In the genomic region with DNA sequence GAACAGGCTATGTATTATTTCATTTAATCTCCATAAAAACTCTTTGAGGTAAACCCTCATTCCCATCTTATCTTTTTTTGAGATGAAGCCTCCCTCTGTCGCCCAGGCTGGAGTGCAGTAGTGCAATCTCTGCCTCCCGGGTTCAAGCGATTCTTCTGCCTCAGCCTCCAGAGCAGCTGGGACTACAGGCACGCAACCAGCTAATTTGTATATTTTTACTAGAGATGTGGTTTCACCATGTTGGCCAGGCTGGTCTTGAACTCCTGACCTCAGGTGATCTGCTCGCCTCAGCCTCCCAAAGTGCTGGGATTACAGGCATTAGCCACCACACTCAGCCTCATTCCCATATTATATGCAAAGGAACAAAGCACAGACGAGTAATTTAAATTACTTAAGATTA, we compare ENCODE assay signal across 8 cellular contexts. TPM values are rescaled to one million over a fixed set of nuclear protein-coding genes. Genes with fewer than 3 reads are reported as not detected.
A peak's percentile ranks its signal among the peaks of the same experiment; 100 is the strongest.
DNase-seq lines count a peak whose midpoint lies in the region; ATAC-seq and TF ChIP-seq lines count a peak whose summit lies in the region.
"Not testable (repeated sequence)": the region's sequence is repeated elsewhere in the genome, so short reads cannot be mapped to it uniquely, and the experiment has no call there.

No MANE protein-coding gene starts in this region.

- not testable (repeated sequence) for DNase-seq in Caco-2; T-cell; activated naive CD4-positive, alpha-beta T cell treated with anti-CD3 and anti-CD28 coated beads, Interleukin-2, amount 10 ng/mL, durations not matched to agents 7 days and 5 days

- not testable (repeated sequence) for H3K27me3 Mint-ChIP-seq in Caco-2 (ENCODE audit: insufficient read depth, unreplicated experiment); IgD-negative memory B cell; T-cell; activated naive CD4-positive, alpha-beta T cell treated with anti-CD3 and anti-CD28 coated beads, Interleukin-2, amount 10 ng/mL, durations not matched to agents 7 days and 5 days; dendritic cell treated with granulocyte-macrophage colony-stimulating factor and Interleukin-4, amounts not matched to agents 40 ng/mL and 50 ng/mL, for 4 days; nephron (ENCODE audit: low read depth); stimulated activated naive CD8-positive, alpha-beta T cell treated with anti-CD3 and anti-CD28 coated beads, Interleukin-15, Interleukin-2, amounts not matched to agents 100 ng/mL and 50 ng/mL, for 24 hours

- H3K4me3 Mint-ChIP-seq in Caco-2 (ENCODE audit: unreplicated experiment) (peak overlapping the region; percentile 99), IgD-negative memory B cell (peak overlapping the region; percentile 99 to 100 (median 100)), T-cell (peak overlapping the region; percentile 96 to 100 (median 100)), nephron (peak overlapping the region; percentile 100)
- H3K4me3 Mint-ChIP-seq in activated naive CD4-positive, alpha-beta T cell treated with anti-CD3 and anti-CD28 coated beads, Interleukin-2, amount 10 ng/mL, durations not matched to agents 7 days and 5 days: peak overlapping the region; percentile 100
- H3K4me3 Mint-ChIP-seq in dendritic cell treated with granulocyte-macrophage colony-stimulating factor and Interleukin-4, amounts not matched to agents 40 ng/mL and 50 ng/mL, for 4 days: peak overlapping the region; percentile 20
- H3K4me3 Mint-ChIP-seq in stimulated activated naive CD8-positive, alpha-beta T cell treated with anti-CD3 and anti-CD28 coated beads, Interleukin-15, Interleukin-2, amounts not matched to agents 100 ng/mL and 50 ng/mL, for 24 hours: peak overlapping the region; percentile 99

- not testable (repeated sequence) for H3K27me3 ChIP-seq in Caco-2 (replicated peaks; ENCODE audit: control insufficient read depth, insufficient read depth, low read length)

- H3K36me3 ChIP-seq in Caco-2 (ENCODE audit: control insufficient read depth, insufficient read depth, low read length): not testable (repeated sequence)

- not testable (repeated sequence) for BruUV-seq in Caco-2 (replicated peaks; lab: Mats Ljungman, UMichigan)

- H3K9me3 ChIP-seq in Caco-2: not testable (repeated sequence)

- not testable (repeated sequence) for H3K9me3 Mint-ChIP-seq in Caco-2 (ENCODE audit: unreplicated experiment); IgD-negative memory B cell; T-cell; activated naive CD4-positive, alpha-beta T cell treated with anti-CD3 and anti-CD28 coated beads, Interleukin-2, amount 10 ng/mL, durations not matched to agents 7 days and 5 days; dendritic cell treated with granulocyte-macrophage colony-stimulating factor and Interleukin-4, amounts not matched to agents 40 ng/mL and 50 ng/mL, for 4 days; nephron; stimulated activated naive CD8-positive, alpha-beta T cell treated with anti-CD3 and anti-CD28 coated beads, Interleukin-15, Interleukin-2, amounts not matched to agents 100 ng/mL and 50 ng/mL, for 24 hours

- ATAC-seq in T-cell (replicated peaks in 1 of 4): not testable (repeated sequence)

- peaks cover 60% of the 10 kb centered on the region for H3K36me3 Mint-ChIP-seq in Caco-2 (ENCODE audit: insufficient read depth, unreplicated experiment)
- H3K36me3 Mint-ChIP-seq in IgD-negative memory B cell: not testable (repeated sequence)
- peaks cover 38% of the 10 kb centered on the region for H3K36me3 Mint-ChIP-seq in T-cell
- peaks cover 46% of the 10 kb centered on the region for H3K36me3 Mint-ChIP-seq in activated naive CD4-positive, alpha-beta T cell treated with anti-CD3 and anti-CD28 coated beads, Interleukin-2, amount 10 ng/mL, durations not matched to agents 7 days and 5 days
- H3K36me3 Mint-ChIP-seq in dendritic cell treated with granulocyte-macrophage colony-stimulating factor and Interleukin-4, amounts not matched to agents 40 ng/mL and 50 ng/mL, for 4 days (ENCODE audit: low read depth): peaks cover 56% of the 10 kb centered on the region
- H3K36me3 Mint-ChIP-seq in nephron (ENCODE audit: low read depth): peaks cover 49% of the 10 kb centered on the region
- peaks cover 54% of the 10 kb centered on the region for H3K36me3 Mint-ChIP-seq in stimulated activated naive CD8-positive, alpha-beta T cell treated with anti-CD3 and anti-CD28 coated beads, Interleukin-15, Interleukin-2, amounts not matched to agents 100 ng/mL and 50 ng/mL, for 24 hours (ENCODE audit: low read depth)

- TF ChIP-seq CTCF in Caco-2 (IDR thresholded peaks at IDR 0.05; ENCODE audit: insufficient read depth in 1 of 2, low read depth in 1 of 2, low read length in 1 of 2, severe bottlenecking in 1 of 2, unreplicated experiment in 1 of 2); nephron (IDR thresholded peaks at IDR 0.05; ENCODE audit: unreplicated experiment in 3 of 3): not testable (repeated sequence)

- POLR2A ChIA-PET in Caco-2 (lab: Charles Lee); T-cell (lab: Charles Lee): not testable (repeated sequence)

- peaks cover 12% of the 10 kb centered on the region for H3K4me1 ChIP-seq in Caco-2

- intact Hi-C loops in Caco-2 (cut with micrococcal nuclease; ENCODE audit: unreplicated experiment); dendritic cell treated with granulocyte-macrophage colony-stimulating factor and Interleukin-4, amounts not matched to agents 40 ng/mL and 50 ng/mL, for 4 days (cut with micrococcal nuclease): not testable (repeated sequence)

- CTCF ChIA-PET in Caco-2 (lab: Charles Lee); T-cell (lab: Charles Lee): not testable (repeated sequence)
- CTCF ChIA-PET in activated naive CD4-positive, alpha-beta T cell treated with anti-CD3 and anti-CD28 coated beads, Interleukin-2, amount 10 ng/mL, durations not matched to agents 7 days and 5 days (lab: Charles Lee): interaction anchor here (1.0 kb wide), 1 partner anchor 9 kb away, joined by 3 read pairs; no protein-coding TSS in a partner anchor

- H3K4me1 Mint-ChIP-seq in Caco-2 (ENCODE audit: low read depth, unreplicated experiment): not testable (repeated sequence)
- H3K4me1 Mint-ChIP-seq in IgD-negative memory B cell (peaks cover 25 to 38% (median 28%) of the 10 kb centered on the region in 3 donors), T-cell (peaks cover 33 to 39% (median 36%) of the 10 kb centered on the region in 3 donors), nephron (peaks cover 27% of the 10 kb centered on the region)
- H3K4me1 Mint-ChIP-seq in activated naive CD4-positive, alpha-beta T cell treated with anti-CD3 and anti-CD28 coated beads, Interleukin-2, amount 10 ng/mL, durations not matched to agents 7 days and 5 days: peaks cover 41% of the 10 kb centered on the region
- peaks cover 31% of the 10 kb centered on the region for H3K4me1 Mint-ChIP-seq in dendritic cell treated with granulocyte-macrophage colony-stimulating factor and Interleukin-4, amounts not matched to agents 40 ng/mL and 50 ng/mL, for 4 days (ENCODE audit: low read depth)
- peaks cover 45% of the 10 kb centered on the region for H3K4me1 Mint-ChIP-seq in stimulated activated naive CD8-positive, alpha-beta T cell treated with anti-CD3 and anti-CD28 coated beads, Interleukin-15, Interleukin-2, amounts not matched to agents 100 ng/mL and 50 ng/mL, for 24 hours (ENCODE audit: low read depth)

- not testable (repeated sequence) for H3K4me3 ChIP-seq in Caco-2 (ENCODE audit: low read depth, low read length)
- H3K4me3 ChIP-seq in iPS-11a (ENCODE audit: low read depth, low read length): peak overlapping the region; percentile 33

- H3K27ac Mint-ChIP-seq in Caco-2 (ENCODE audit: unreplicated experiment) (peak overlapping the region; percentile 100), IgD-negative memory B cell (peak overlapping the region; percentile 84 to 100 (median 99)), T-cell (peak overlapping the region; percentile 81 to 100), nephron (peak overlapping the region; percentile 100)
- peak overlapping the region; percentile 100 for H3K27ac Mint-ChIP-seq in activated naive CD4-positive, alpha-beta T cell treated with anti-CD3 and anti-CD28 coated beads, Interleukin-2, amount 10 ng/mL, durations not matched to agents 7 days and 5 days
- H3K27ac Mint-ChIP-seq in dendritic cell treated with granulocyte-macrophage colony-stimulating factor and Interleukin-4, amounts not matched to agents 40 ng/mL and 50 ng/mL, for 4 days: not testable (repeated sequence)
- H3K27ac Mint-ChIP-seq in stimulated activated naive CD8-positive, alpha-beta T cell treated with anti-CD3 and anti-CD28 coated beads, Interleukin-15, Interleukin-2, amounts not matched to agents 100 ng/mL and 50 ng/mL, for 24 hours: peak overlapping the region; percentile 100

RNA-seq across cellular contexts. Expression of a gene that starts 1.7 kb away (rescaled TPM):
- total RNA-seq in Caco-2 (2022) (1,460 and 1,533 TPM in 2 replicates), T-cell (1,000 to 10,000 TPM; 1,580 to 1,742 (median 1,622) TPM)
- polyA plus RNA-seq in IgD-negative memory B cell: 701 TPM

RNA-seq across cellular contexts. Expression of a gene that starts 11.1 kb away (rescaled TPM):
- total RNA-seq in Caco-2 (2022): 152 and 153 TPM in 2 replicates
- polyA plus RNA-seq in IgD-negative memory B cell: 69.9 TPM
- total RNA-seq in T-cell: 10 to 100 TPM; 48.7 to 55.5 (median 53.2) TPM

RNA-seq across cellular contexts. Expression of a gene that starts 25.5 kb away (rescaled TPM):
- 54.5 and 60.9 TPM in 2 replicates for total RNA-seq in Caco-2 (2022)
- 6.8 TPM for polyA plus RNA-seq in IgD-negative memory B cell
- 10 to 100 TPM; 49.7 to 58.5 (median 53.7) TPM for total RNA-seq in T-cell

Comparison
In these comparisons a context has a peak if more than half of its experiments do, and no peak if none do; other contexts are left out.
1. H3K4me3 Mint-ChIP-seq: peak in every context shown above with its lines; median percentile 100 in IgD-negative memory B cell; 100 in T-cell; 100 in activated naive CD4-positive, alpha-beta T cell treated with anti-CD3 and anti-CD28 coated beads, Interleukin-2, amount 10 ng/mL, durations not matched to agents 7 days and 5 days; 100 in nephron; 99 in Caco-2; 99 in stimulated activated naive CD8-positive, alpha-beta T cell treated with anti-CD3 and anti-CD28 coated beads, Interleukin-15, Interleukin-2, amounts not matched to agents 100 ng/mL and 50 ng/mL, for 24 hours; 20 in dendritic cell treated with granulocyte-macrophage colony-stimulating factor and Interleukin-4, amounts not matched to agents 40 ng/mL and 50 ng/mL, for 4 days.